Comparison of ENCODE assay signal across 29 cellular contexts in genomic region chr18:4544131-4544530, GRCh38.
DNase-seq lines count a peak whose midpoint lies in the region; ATAC-seq and TF ChIP-seq lines count a peak whose summit lies in the region.
"Had no signal": no experiment of that assay in that cellular context is flagged by ENCODE, and none has a peak within 500 bp of the region (broad histone marks: within the 10 kb centered on the region; RNA-seq: fewer than 3 reads in every experiment).

No MANE protein-coding gene starts in this region.

- POLR2A ChIA-PET in HEK293 (lab: Yijun Ruan, JAX), result no interaction called here

- CTCF ChIA-PET in HEK293 (lab: Yijun Ruan, JAX), result no interaction called here

- DNase-seq in A172 (ENCODE audit: low spot score) (peak; percentile 6), RPMI7951 (ENCODE audit: low read depth) (peak; percentile 1), choroid plexus epithelial cell (ENCODE audit: low read depth) (peak; percentile 0), 8988T (no peak), right cardiac atrium (no peak), NCI-H345 (lab: John Stamatoyannopoulos, UW) (no peak)
- no peak for DNase-seq in stimulated activated naive CD4-positive, alpha-beta T cell (lab: John Stamatoyannopoulos, UW)
- DNase-seq: ACHN; activated CD4-positive, alpha-beta T cell treated with anti-CD3 and anti-CD28 coated beads, Interleukin-2, amount 50 U/mL, for 48 hours; activated CD8-positive, alpha-beta memory T cell treated with anti-CD3 and anti-CD28 coated beads, Interleukin-2, amount 50 U/mL, for 4 hours; BE2C; CD8-positive, alpha-beta memory T cell; DMS153; GDM1; HCEC 1CT; islet precursor cell; MV-4-11; naive thymus-derived CD8-positive, alpha-beta T cell; NCI-H524; PC-3; SJCRH30; stimulated activated CD8-positive, alpha-beta memory T cell treated with anti-CD3 and anti-CD28 coated beads, Interleukin-4, amount 100 ng/mL, for 48 hours; stomach; T-helper 1 cell; thyroid gland had no signal

- no peak overlapping the region for H3K27ac ChIP-seq in HEK293 (ENCODE audit: extremely low read depth, low read depth, low read length)
- H3K27ac ChIP-seq in right cardiac atrium (ENCODE audit: low read length), result no peak overlapping the region
- H3K27ac ChIP-seq: cardiac muscle cell, KMS-11, SJCRH30, skin epidermis, stomach, thyroid gland had no signal

- H3K27me3 ChIP-seq in right cardiac atrium (ENCODE audit: control insufficient read depth, insufficient read depth), result no peaks in the 10 kb centered on the region
- H3K27me3 ChIP-seq: BE2C, cardiac muscle cell, SJCRH30, stomach, thyroid gland had no signal

- no peak for ATAC-seq in right cardiac atrium
- ATAC-seq: naive thymus-derived CD8-positive, alpha-beta T cell; PC-3 had no signal

- H3K9me3 ChIP-seq in HEK293 (ENCODE audit: control insufficient read depth, insufficient read depth, low read depth, low read length), result no peaks in the 10 kb centered on the region
- H3K9me3 ChIP-seq in right cardiac atrium (ENCODE audit: control insufficient read depth, low read length), result no peaks in the 10 kb centered on the region
- H3K9me3 ChIP-seq: BE2C, SJCRH30, thyroid gland had no signal

- H3K4me3 ChIP-seq in HEK293 (ENCODE audit: low read depth, low read length) (no peak overlapping the region), choroid plexus epithelial cell (ENCODE audit: low read depth, low read length) (no peak overlapping the region), right cardiac atrium (ENCODE audit: low read length) (no peak overlapping the region)
- H3K4me3 ChIP-seq: cardiac muscle cell, SJCRH30, skin epidermis, stomach, thyroid gland had no signal

- TF ChIP-seq CTCF in HEK293 (tag by site-specific recombination; IDR thresholded peaks at IDR 0.05) (no peak), choroid plexus epithelial cell (conservative IDR thresholded peaks at IDR 0.05; ENCODE audit: low read depth, low read length) (no peak)

- 76% methylated on average over 6 of the region's 6 CpGs for WGBS in right cardiac atrium

- intact Hi-C loops in right cardiac atrium (cut with DNase I), result no loop called here

- no peaks in the 10 kb centered on the region for H3K36me3 ChIP-seq in HEK293 (ENCODE audit: control insufficient read depth in 2 of 2, insufficient read depth in 1 of 2, low read length in 2 of 2)
- H3K36me3 ChIP-seq: BE2C, cardiac muscle cell, SJCRH30, stomach, thyroid gland had no signal

- no peaks in the 10 kb centered on the region for H3K4me1 ChIP-seq in HEK293 (ENCODE audit: control insufficient read depth, insufficient read depth, low read length)
- H3K4me1 ChIP-seq in right cardiac atrium (ENCODE audit: control insufficient read depth, insufficient read depth, low read length), result no peaks in the 10 kb centered on the region
- H3K4me1 ChIP-seq: BE2C, SJCRH30, stomach, thyroid gland had no signal

TF ChIP-seq in HEK293, 187 proteins besides CTCF, POLR2A, EP300 and RAD21:
- 0 out of 2 replicates have a peak, but pooled peaks have one; percentile 27 for TF ChIP-seq ZNF335 (tag by site-specific recombination; conservative IDR thresholded peaks at IDR 0.05)
- TF ChIP-seq, protein P1, sequence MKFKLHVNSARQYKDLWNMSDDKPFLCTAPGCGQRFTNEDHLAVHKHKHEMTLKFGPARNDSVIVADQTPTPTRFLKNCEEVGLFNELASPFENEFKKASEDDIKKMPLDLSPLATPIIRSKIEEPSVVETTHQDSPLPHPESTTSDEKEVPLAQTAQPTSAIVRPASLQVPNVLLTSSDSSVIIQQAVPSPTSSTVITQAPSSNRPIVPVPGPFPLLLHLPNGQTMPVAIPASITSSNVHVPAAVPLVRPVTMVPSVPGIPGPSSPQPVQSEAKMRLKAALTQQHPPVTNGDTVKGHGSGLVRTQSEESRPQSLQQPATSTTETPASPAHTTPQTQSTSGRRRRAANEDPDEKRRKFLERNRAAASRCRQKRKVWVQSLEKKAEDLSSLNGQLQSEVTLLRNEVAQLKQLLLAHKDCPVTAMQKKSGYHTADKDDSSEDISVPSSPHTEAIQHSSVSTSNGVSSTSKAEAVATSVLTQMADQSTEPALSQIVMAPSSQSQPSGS (tag by site-specific recombination; IDR thresholded peaks at IDR 0.05; ENCODE audit: low read depth), result no peak

Comparison
In these comparisons a context has a peak if more than half of its experiments do, and no peak if none do; other contexts are left out.
1. DNase-seq: peak in A172 (single experiment), RPMI7951 (single experiment) and choroid plexus epithelial cell (single experiment); none in 8988T (single experiment), stimulated activated naive CD4-positive, alpha-beta T cell (0 of 6), right cardiac atrium (0 of 3) and NCI-H345 (single experiment).